8 cellular contexts compared by ENCODE assay signal in genomic region chr18:54224379-54225014, GRCh38. TPM values are rescaled to one million over a fixed set of nuclear protein-coding genes. Genes with fewer than 3 reads are reported as not detected.
A peak's percentile ranks its signal among the peaks of the same experiment; 100 is the strongest.
DNase-seq lines count a peak whose midpoint lies in the region; ATAC-seq and TF ChIP-seq lines count a peak whose summit lies in the region.

TSS of gene MBD2 (minus strand) at chr18:54224669. CDS start at chr18:54224559, 110 bp downstream.

- peaks cover 6 to 25% (median 14%) of the 10 kb centered on the region in 4 donors for H3K4me1 ChIP-seq in liver (ENCODE audit: control insufficient read depth in 4 of 4, insufficient read depth in 4 of 4, low read length in 3 of 4)

- H3K4me3 ChIP-seq in liver (ENCODE audit: low read depth in 1 of 3, low read length in 3 of 3): peak within 1 kb of the TSS; percentile 77 to 98 (median 79)

- H3K9me3 ChIP-seq in liver (ENCODE audit: control insufficient read depth in 4 of 4, low read length in 3 of 4): no peaks in the 10 kb centered on the region

- TF ChIP-seq RAD21 in liver (IDR thresholded peaks at IDR 0.05): peak; percentile 63 to 68

- DNase-seq in CD1c-positive myeloid dendritic cell (ENCODE audit: extremely low spot score) (peak; percentile 97), NCI-H774 (lab: John Stamatoyannopoulos, UW) (peak; percentile 96), dermis microvascular lymphatic vessel endothelial cell (ENCODE audit: low read depth in 2 of 2) (peak; percentile 89 to 97)
- DNase-seq in activated CD4-positive, alpha-beta T cell treated with anti-CD3 and anti-CD28 coated beads, Interleukin-2, amount 50 U/mL, for 48 hours: peak; percentile 95 to 96
- peak; percentile 94 for DNase-seq in stimulated activated CD4-positive, alpha-beta T cell treated with anti-CD3 and anti-CD28 coated beads, Interleukin-4, amount 100 ng/mL, for 24 hours

- under 1% methylated on average over 66 of the region's 66 CpGs for WGBS in liver

- ATAC-seq in GM19395 (IDR thresholded peaks at IDR 0.05; ENCODE audit: unreplicated experiment): peak; percentile 89
- peak; percentile 83 for ATAC-seq in HG03565 (IDR thresholded peaks at IDR 0.05; ENCODE audit: unreplicated experiment)

- H3K36me3 ChIP-seq in liver (ENCODE audit: control insufficient read depth in 4 of 4, insufficient read depth in 3 of 4, low read depth in 1 of 4, low read length in 3 of 4): no peaks in the 10 kb centered on the region

- H3K27ac ChIP-seq in liver (ENCODE audit: low read depth in 1 of 2, low read length in 2 of 2): peak within 1 kb of the TSS; percentile 67 to 72

- TF ChIP-seq CTCF in liver (IDR thresholded peaks at IDR 0.05; ENCODE audit: low read depth, low read length, missing input control): peak; percentile 2

- H3K9ac ChIP-seq in liver (ENCODE audit: low read depth in 1 of 2, low read length in 2 of 2): peak within 1 kb of the TSS; percentile 2 to 65

- no peaks in the 10 kb centered on the region for H3K27me3 ChIP-seq in liver (ENCODE audit: control insufficient read depth in 4 of 4, insufficient read depth in 4 of 4, low read length in 3 of 4)

TF ChIP-seq in liver, 16 proteins besides CTCF, POLR2A, EP300 and RAD21:
- TF ChIP-seq GABPA (IDR thresholded peaks at IDR 0.05 in 1 of 2, conservative IDR thresholded peaks at IDR 0.05 in 1 of 2) (peak in 1 of 2 donors; percentile 66), EGR1 (IDR thresholded peaks at IDR 0.05; ENCODE audit: low read depth in 2 of 2) (peak; percentile 62 to 74), TAF1 (conservative IDR thresholded peaks at IDR 0.05) (no peak), ZBTB33 (IDR thresholded peaks at IDR 0.05) (no peak), YY1 (IDR thresholded peaks at IDR 0.05) (peak; percentile 98), HNF4G (IDR thresholded peaks at IDR 0.05) (no peak), FOXA2 (IDR thresholded peaks at IDR 0.05) (no peak), NR2F2 (IDR thresholded peaks at IDR 0.05) (no peak), ATF3 (IDR thresholded peaks at IDR 0.05) (no peak), SP1 (IDR thresholded peaks at IDR 0.05) (peak; percentile 61), MAX (IDR thresholded peaks at IDR 0.05) (no peak), FOXA1 (IDR thresholded peaks at IDR 0.05) (peak; percentile 16), HNF4A (conservative IDR thresholded peaks at IDR 0.05) (no peak), JUND (IDR thresholded peaks at IDR 0.05) (no peak), RXRA (IDR thresholded peaks at IDR 0.05) (peak in 1 of 2 donors; percentile 25), REST (IDR thresholded peaks at IDR 0.05) (peak; percentile 28)
TF ChIP-seq in liver: peak in this region for 7.

RNA-seq across cellular contexts. Expression of gene MBD2, which starts in this region (rescaled TPM):
- 21.2 and 22.6 TPM in 2 replicates for total RNA-seq in dermis microvascular lymphatic vessel endothelial cell
- 10 to 100 TPM; 11.0 to 11.8 TPM for total RNA-seq in liver
- 10 to 100 TPM in 1 of 2 donors, 1 to 10 TPM in 1; 9.2 to 16.2 TPM for polyA plus RNA-seq in liver

Comparison
In these comparisons a context has a peak if more than half of its experiments do, and no peak if none do; other contexts are left out.
1. Peak in every context shown above with its lines: DNase-seq, ATAC-seq, H3K4me3 ChIP-seq and H3K27ac ChIP-seq.